Comparison of ENCODE assay signal across 1 cellular context in genomic region chr5:80078921-80079320, GRCh38.
TF ChIP-seq lines count a peak whose summit lies in the region.

No MANE protein-coding gene starts in this region.

TF ChIP-seq in K562, 482 proteins besides CTCF, POLR2A, EP300 and RAD21 (continued from another document and continues in another):
- TF ChIP-seq PKNOX1 (IDR thresholded peaks at IDR 0.05), result 0 out of 2 replicates have a peak, but pooled peaks have one; percentile 12
- TF ChIP-seq RBFOX2 (IDR thresholded peaks at IDR 0.05; ENCODE audit: low read depth, low read length), result no peak
- no peak for TF ChIP-seq MED1 (CRISPR knock-in tag; IDR thresholded peaks at IDR 0.05; ENCODE audit: borderline replicate concordance)
- no peak for TF ChIP-seq NKRF (IDR thresholded peaks at IDR 0.05; ENCODE audit: borderline replicate concordance)
- peak; percentile 86 for TF ChIP-seq TAL1 (IDR thresholded peaks at IDR 0.05)
- TF ChIP-seq ETV6 (IDR thresholded peaks at IDR 0.05; ENCODE audit: borderline replicate concordance in 1 of 2, low read depth in 2 of 2, low read length in 1 of 2), result no peak
- TF ChIP-seq ETV6 (CRISPR knock-in tag; IDR thresholded peaks at IDR 0.05; ENCODE audit: borderline replicate concordance), result no peak
- TF ChIP-seq ZNF224 (CRISPR knock-in tag; IDR thresholded peaks at IDR 0.05), result no peak
- no peak for TF ChIP-seq NR2C1 (IDR thresholded peaks at IDR 0.05)
- TF ChIP-seq NR2C1 (tag; IDR thresholded peaks at IDR 0.05), result 0 out of 2 replicates have a peak, but pooled peaks have one; percentile 13
- no peak for TF ChIP-seq ZNF384 (IDR thresholded peaks at IDR 0.05; ENCODE audit: low read depth, low read length)
- no peak for TF ChIP-seq SMARCB1 (IDR thresholded peaks at IDR 0.05; ENCODE audit: insufficient read length, low read depth)
- no peak for TF ChIP-seq KAT2B (IDR thresholded peaks at IDR 0.05; ENCODE audit: low read depth, low read length)
- TF ChIP-seq LARP7 (IDR thresholded peaks at IDR 0.05), result no peak
- no peak for TF ChIP-seq ZNF696 (CRISPR knock-in tag; conservative IDR thresholded peaks at IDR 0.05)
- TF ChIP-seq SFPQ (IDR thresholded peaks at IDR 0.05; ENCODE audit: low read depth, low read length), result no peak
- no peak for TF ChIP-seq DNMT1 (IDR thresholded peaks at IDR 0.05)
- no peak for TF ChIP-seq RFX1 (IDR thresholded peaks at IDR 0.05)
- no peak for TF ChIP-seq NFXL1 (CRISPR knock-in tag; IDR thresholded peaks at IDR 0.05)
- TF ChIP-seq ZNF512 (tag; IDR thresholded peaks at IDR 0.05), result no peak
- TF ChIP-seq ASH1L (IDR thresholded peaks at IDR 0.05; ENCODE audit: borderline replicate concordance, low read depth, partially characterized antibody), result no peak
- no peak for TF ChIP-seq ATF4 (CRISPR knock-in tag; IDR thresholded peaks at IDR 0.05)
- TF ChIP-seq HINFP (tag; conservative IDR thresholded peaks at IDR 0.05; ENCODE audit: low read depth), result no peak
- no peak for TF ChIP-seq BRCA1 (IDR thresholded peaks at IDR 0.05)
- no peak for TF ChIP-seq BRCA1 (CRISPR knock-in tag; IDR thresholded peaks at IDR 0.05)
- TF ChIP-seq CXXC5 (CRISPR knock-in tag; IDR thresholded peaks at IDR 0.05), result peak; percentile 49
- TF ChIP-seq THAP12 (CRISPR knock-in tag; IDR thresholded peaks at IDR 0.05), result no peak
- no peak for TF ChIP-seq ZNF354B (CRISPR knock-in tag; IDR thresholded peaks at IDR 0.05)
- TF ChIP-seq TAF7 (tag; IDR thresholded peaks at IDR 0.05), result no peak
- peak; percentile 78 for TF ChIP-seq DPF2 (IDR thresholded peaks at IDR 0.05)
- peak; percentile 87 for TF ChIP-seq SMAD4 (CRISPR knock-in tag; conservative IDR thresholded peaks at IDR 0.05)
- TF ChIP-seq SMARCA5 (IDR thresholded peaks at IDR 0.05), result no peak
- TF ChIP-seq ZC3H4 (CRISPR knock-in tag; IDR thresholded peaks at IDR 0.05; ENCODE audit: borderline replicate concordance), result no peak
- TF ChIP-seq ZBED1 (IDR thresholded peaks at IDR 0.05), result no peak
- TF ChIP-seq PML (IDR thresholded peaks at IDR 0.05; ENCODE audit: low read length), result 0 out of 2 replicates have a peak, but pooled peaks have one; percentile 38
- no peak for TF ChIP-seq ARID4B (CRISPR knock-in tag; IDR thresholded peaks at IDR 0.05)
- TF ChIP-seq KDM1A (IDR thresholded peaks at IDR 0.05), result no peak; a peak in 1 of 4 replicates
- no peak for TF ChIP-seq MCM7 (IDR thresholded peaks at IDR 0.05)
- TF ChIP-seq MBD2 (IDR thresholded peaks at IDR 0.05; ENCODE audit: borderline replicate concordance, low read depth), result no peak
- no peak for TF ChIP-seq TARDBP (IDR thresholded peaks at IDR 0.05)
- peak; percentile 37; the same call in 1 of the 2 replicates for TF ChIP-seq MYC (IDR thresholded peaks at IDR 0.05; ENCODE audit: low read depth, low read length)
- TF ChIP-seq MYC (CRISPR knock-in tag; IDR thresholded peaks at IDR 0.05; ENCODE audit: borderline replicate concordance, low read depth), result no peak
- no peak for TF ChIP-seq SIN3A (IDR thresholded peaks at IDR 0.05; ENCODE audit: borderline replicate concordance in 2 of 2, control insufficient read depth in 1 of 2, low read depth in 2 of 2, low read length in 2 of 2)
- no peak for TF ChIP-seq ZNF717 (CRISPR knock-in tag; IDR thresholded peaks at IDR 0.05)
- no peak for TF ChIP-seq NBN (IDR thresholded peaks at IDR 0.05; ENCODE audit: low read depth)
- TF ChIP-seq POLR2AphosphoS5 (IDR thresholded peaks at IDR 0.05; ENCODE audit: control insufficient read depth, insufficient read depth, low read depth, low read length), result peak; percentile 44; the same call in 1 of the 2 replicates
- no peak for TF ChIP-seq GABPA (tag; conservative IDR thresholded peaks at IDR 0.05; ENCODE audit: low read depth)
- TF ChIP-seq USF1 (CRISPR knock-in tag; IDR thresholded peaks at IDR 0.05), result no peak
- TF ChIP-seq NR2F6 (CRISPR knock-in tag; IDR thresholded peaks at IDR 0.05), result no peak
- TF ChIP-seq ZNF239 (CRISPR knock-in tag; IDR thresholded peaks at IDR 0.05), result no peak
